36 cellular contexts compared by ENCODE assay signal in genomic region chr12:84341467-84342193, GRCh38.
"Had no signal": no experiment of that assay in that cellular context is flagged by ENCODE, and none has a peak within 500 bp of the region (broad histone marks: within the 10 kb centered on the region; RNA-seq: fewer than 3 reads in every experiment).

No MANE protein-coding gene starts in this region.

- H3K27me3 ChIP-seq: MG63 had no signal

- DNase-seq: MG63, MM.1S, MV-4-11, NCI-H1048, NCI-H1092, NCI-H1092 treated with DMSO at 0.1 percent for 48 hours, NCI-H1105, NCI-H1105 treated with DMSO at 0.1 percent for 48 hours, NCI-H1417, NCI-H1417 treated with DMSO at 0.1 percent for 48 hours, NCI-H1436, NCI-H1436 treated with DMSO at 0.1 percent for 48 hours, NCI-H146, NCI-H1694, NCI-H1694 treated with DMSO at 0.1 percent for 48 hours, NCI-H187, NCI-H187 treated with DMSO at 0.1 percent for 48 hours, NCI-H1930, NCI-H2029, NCI-H2029 treated with DMSO at 0.1 percent for 48 hours, NCI-H2081, NCI-H2081 treated with DMSO at 0.1 percent for 48 hours, NCI-H2107, NCI-H2171, NCI-H2171 treated with DMSO at 0.1 percent for 48 hours, NCI-H2227 treated with DMSO at 0.1 percent for 48 hours, NCI-H226, NCI-H345, NCI-H446, NCI-H446 treated with DMSO at 0.1 percent for 48 hours, NCI-H510A, NCI-H510A treated with DMSO at 0.1 percent for 48 hours, NCI-H524, NCI-H524 treated with DMSO at 0.1 percent for 48 hours, NCI-H526, NCI-H526 treated with DMSO at 0.1 percent for 48 hours had no signal

- H3K4me3 ChIP-seq: MG63 had no signal

- H3K36me3 ChIP-seq: MG63 had no signal
